Comparison of ENCODE assay signal across 2 cellular contexts in genomic region chr1:27015260-27015659, GRCh38.
TF ChIP-seq lines count a peak whose summit lies in the region.

No MANE protein-coding gene starts in this region.

TF ChIP-seq in A549, 52 proteins besides CTCF, POLR2A, EP300 and RAD21:
- peak; percentile 42 for TF ChIP-seq USF2 (IDR thresholded peaks at IDR 0.05)
- TF ChIP-seq CBX8 (IDR thresholded peaks at IDR 0.05) = no peak

TF ChIP-seq in GM12878, 131 proteins besides CTCF, POLR2A, EP300 and RAD21:
- TF ChIP-seq RAD51 (IDR thresholded peaks at IDR 0.05) = peak; percentile 87
- TF ChIP-seq ASH2L (IDR thresholded peaks at IDR 0.05; ENCODE audit: borderline replicate concordance, low read depth) = no peak
- no peak for TF ChIP-seq DPF2 (IDR thresholded peaks at IDR 0.05)
- TF ChIP-seq NFIC (IDR thresholded peaks at IDR 0.05; ENCODE audit: low read depth, low read length) = no peak
- TF ChIP-seq ELK1 (IDR thresholded peaks at IDR 0.05; ENCODE audit: low read depth, low read length) = no peak
- TF ChIP-seq BRCA1 (IDR thresholded peaks at IDR 0.05; ENCODE audit: low read depth, low read length) = no peak
- no peak for TF ChIP-seq E2F4 (IDR thresholded peaks at IDR 0.05; ENCODE audit: low read depth, low read length)
- TF ChIP-seq CBX5 (IDR thresholded peaks at IDR 0.05; ENCODE audit: low read depth) = no peak
- no peak for TF ChIP-seq IKZF1 (conservative IDR thresholded peaks at IDR 0.05)
- peak; percentile 96 for TF ChIP-seq SPI1 (IDR thresholded peaks at IDR 0.05; ENCODE audit: borderline replicate concordance, insufficient read depth, low read depth, low read length)
- TF ChIP-seq BCL11A (IDR thresholded peaks at IDR 0.05; ENCODE audit: low read depth, low read length) = no peak
- no peak for TF ChIP-seq IRF3 (IDR thresholded peaks at IDR 0.05)
- TF ChIP-seq KLF5 (IDR thresholded peaks at IDR 0.05; ENCODE audit: partially characterized antibody) = no peak
- no peak; the same call in 1 of the 2 replicates for TF ChIP-seq USF2 (IDR thresholded peaks at IDR 0.05; ENCODE audit: borderline replicate concordance, low read depth, low read length)
- TF ChIP-seq CHD4 (IDR thresholded peaks at IDR 0.05) = no peak
- TF ChIP-seq BMI1 (IDR thresholded peaks at IDR 0.05; ENCODE audit: borderline replicate concordance) = no peak
- TF ChIP-seq FOXM1 (IDR thresholded peaks at IDR 0.05; ENCODE audit: low read depth, low read length) = no peak
- peak; percentile 67 for TF ChIP-seq USF1 (IDR thresholded peaks at IDR 0.05; ENCODE audit: borderline replicate concordance, extremely low read length, insufficient read depth, low read depth, low read length)
